Comparison of ENCODE assay signal across 1 cellular context in genomic region chr2:109614715-109615636, GRCh38.
TF ChIP-seq lines count a peak whose summit lies in the region.

No MANE protein-coding gene starts in this region.

TF ChIP-seq in WTC11, 78 proteins besides CTCF, POLR2A, EP300 and RAD21 (continued from another document and continues in another):
- TF ChIP-seq ZNF532 (CRISPR knock-in tag; IDR thresholded peaks at IDR 0.05; ENCODE audit: borderline replicate concordance) (no peak), JAZF1 (CRISPR knock-in tag; IDR thresholded peaks at IDR 0.05) (no peak), OVOL2 (CRISPR knock-in tag; IDR thresholded peaks at IDR 0.05; ENCODE audit: borderline replicate concordance) (no peak), SMAD3 (CRISPR knock-in tag; IDR thresholded peaks at IDR 0.05; ENCODE audit: borderline replicate concordance) (peak; percentile 81; the same call in 1 of the 2 replicates), SP1 (CRISPR knock-in tag; conservative IDR thresholded peaks at IDR 0.05) (no peak), ETV6 (CRISPR knock-in tag; IDR thresholded peaks at IDR 0.05) (peak; percentile 59; the same call in 1 of the 2 replicates), FOXP1 (CRISPR knock-in tag; IDR thresholded peaks at IDR 0.05; ENCODE audit: borderline replicate concordance) (peak; percentile 90), ZNF396 (CRISPR knock-in tag; IDR thresholded peaks at IDR 0.05; ENCODE audit: borderline replicate concordance) (no peak), ERG (CRISPR knock-in tag; IDR thresholded peaks at IDR 0.05) (no peak), ATF2 (CRISPR knock-in tag; IDR thresholded peaks at IDR 0.05; ENCODE audit: borderline replicate concordance, low read depth) (0 out of 2 replicates have a peak, but pooled peaks have one; percentile 18), PREB (CRISPR knock-in tag; IDR thresholded peaks at IDR 0.05; ENCODE audit: borderline replicate concordance) (peak; percentile 79; the same call in 1 of the 2 replicates), E2F5 (CRISPR knock-in tag; IDR thresholded peaks at IDR 0.05) (peak; percentile 23; the same call in 1 of the 2 replicates), MXD4 (CRISPR knock-in tag; IDR thresholded peaks at IDR 0.05; ENCODE audit: borderline replicate concordance) (no peak), SOX15 (CRISPR knock-in tag; IDR thresholded peaks at IDR 0.05) (no peak), E2F4 (CRISPR knock-in tag; IDR thresholded peaks at IDR 0.05; ENCODE audit: borderline replicate concordance, low read depth) (0 out of 2 replicates have a peak, but pooled peaks have one; percentile 39), CREM (CRISPR knock-in tag; IDR thresholded peaks at IDR 0.05) (peak; percentile 63; the same call in 1 of the 2 replicates), TEAD1 (CRISPR knock-in tag; IDR thresholded peaks at IDR 0.05) (peak; percentile 89), NFATC4 (CRISPR knock-in tag; IDR thresholded peaks at IDR 0.05) (no peak), IRF2 (CRISPR knock-in tag; IDR thresholded peaks at IDR 0.05; ENCODE audit: borderline replicate concordance, low read depth) (no peak), ZNF512 (CRISPR knock-in tag; IDR thresholded peaks at IDR 0.05; ENCODE audit: borderline replicate concordance) (no peak), RORB (CRISPR knock-in tag; IDR thresholded peaks at IDR 0.05) (no peak), ZNF425 (CRISPR knock-in tag; conservative IDR thresholded peaks at IDR 0.05) (no peak), ZNF416 (CRISPR knock-in tag; IDR thresholded peaks at IDR 0.05) (no peak), NR1H2 (CRISPR knock-in tag; IDR thresholded peaks at IDR 0.05) (no peak; the same call in 1 of the 2 replicates), PRRX2 (CRISPR knock-in tag; IDR thresholded peaks at IDR 0.05) (no peak), GRHL2 (CRISPR knock-in tag; IDR thresholded peaks at IDR 0.05; ENCODE audit: insufficient replicate concordance, severe bottlenecking) (no peak), GABPB1 (CRISPR knock-in tag; IDR thresholded peaks at IDR 0.05) (no peak; the same call in none of the 2 replicates), SMAD4 (CRISPR knock-in tag; IDR thresholded peaks at IDR 0.05) (no peak), GTF2I (CRISPR knock-in tag; conservative IDR thresholded peaks at IDR 0.05) (no peak), ATF1 (CRISPR knock-in tag; IDR thresholded peaks at IDR 0.05) (no peak; the same call in 1 of the 2 replicates), FOXP4 (CRISPR knock-in tag; IDR thresholded peaks at IDR 0.05) (peak; percentile 84; the same call in 1 of the 2 replicates), ZBTB21 (CRISPR knock-in tag; IDR thresholded peaks at IDR 0.05; ENCODE audit: borderline replicate concordance) (peak; percentile 75; the same call in 1 of the 2 replicates), NR3C1 (CRISPR knock-in tag; conservative IDR thresholded peaks at IDR 0.05; ENCODE audit: low read depth) (0 out of 2 replicates have a peak, but pooled peaks have one; percentile 37), ZNF232 (CRISPR knock-in tag; IDR thresholded peaks at IDR 0.05) (no peak), NFYB (CRISPR knock-in tag; conservative IDR thresholded peaks at IDR 0.05; ENCODE audit: low read depth) (no peak), FOXK1 (CRISPR knock-in tag; IDR thresholded peaks at IDR 0.05) (peak; percentile 69), ZSCAN18 (CRISPR knock-in tag; IDR thresholded peaks at IDR 0.05) (no peak), ZBTB43 (CRISPR knock-in tag; IDR thresholded peaks at IDR 0.05) (peak; percentile 90), MLX (CRISPR knock-in tag; IDR thresholded peaks at IDR 0.05) (no peak)
